ENCODE assay signal across 8 cellular contexts in genomic region chr2:174682578-174683391, GRCh38.
A peak's percentile ranks its signal among the peaks of the same experiment; 100 is the strongest.
DNase-seq lines count a peak whose midpoint lies in the region; ATAC-seq and TF ChIP-seq lines count a peak whose summit lies in the region.

No MANE protein-coding gene starts in this region.

- peak; percentile 12 for TF ChIP-seq POLR2A in GM19099 (IDR thresholded peaks at IDR 0.05; ENCODE audit: extremely low read depth, insufficient read length, low read depth)

- no peaks in the 10 kb centered on the region for H3K27me3 Mint-ChIP-seq in T-helper 1 cell treated with Interleukin-12 subunit alpha and Interleukin-12 subunit beta and Interleukin-4 antibody, amounts not matched to agents 30 μg/mL and 1 μg/mL, for 36 hours (ENCODE audit: low read depth)

- H3K9me3 Mint-ChIP-seq in T-helper 1 cell treated with Interleukin-12 subunit alpha and Interleukin-12 subunit beta and Interleukin-4 antibody, amounts not matched to agents 30 μg/mL and 1 μg/mL, for 36 hours = no peaks in the 10 kb centered on the region

- H3K4me1 ChIP-seq in hepatocyte (ENCODE audit: insufficient read depth) (peaks cover 23% of the 10 kb centered on the region), rectal smooth muscle tissue (ENCODE audit: control insufficient read depth, insufficient read depth, low read length) (peaks cover 13% of the 10 kb centered on the region)

- peak overlapping the region; percentile 90 for H3K4me3 Mint-ChIP-seq in T-helper 1 cell treated with Interleukin-12 subunit alpha and Interleukin-12 subunit beta and Interleukin-4 antibody, amounts not matched to agents 30 μg/mL and 1 μg/mL, for 36 hours

- TF ChIP-seq CTCF in BJ (IDR thresholded peaks at IDR 0.05; ENCODE audit: insufficient read depth, low read depth, low read length) (no peak), hepatocyte (IDR thresholded peaks at IDR 0.05; ENCODE audit: poor library complexity) (no peak)

- peak overlapping the region; percentile 97 for H3K27ac ChIP-seq in hepatocyte
- peak overlapping the region; percentile 85 for H3K27ac ChIP-seq in rectal smooth muscle tissue (ENCODE audit: low read depth, low read length)

- WGBS in hepatocyte (ENCODE audit: low lambda C conversion rate, missing lambda C conversion rate) = 0% methylated on average over 47 of the region's 97 CpGs

- H3K4me3 ChIP-seq in BJ (ENCODE audit: low read depth, low read length) (peak overlapping the region; percentile 92), hepatocyte (peak overlapping the region; percentile 99), rectal smooth muscle tissue (ENCODE audit: low read length) (peak overlapping the region; percentile 78)

- H3K27me3 ChIP-seq in BJ (ENCODE audit: control insufficient read depth, insufficient read depth, low read length) (no peaks in the 10 kb centered on the region), hepatocyte (peaks cover 11% of the 10 kb centered on the region), rectal smooth muscle tissue (ENCODE audit: control insufficient read depth, insufficient read depth, low read length) (no peaks in the 10 kb centered on the region)

- peak overlapping the region; percentile 92 for H3K27ac Mint-ChIP-seq in T-helper 1 cell treated with Interleukin-12 subunit alpha and Interleukin-12 subunit beta and Interleukin-4 antibody, amounts not matched to agents 30 μg/mL and 1 μg/mL, for 36 hours

- POLR2A ChIA-PET in BJ (lab: Charles Lee) = no interaction called here

- DNase-seq in BJ (ENCODE audit: low read depth) (no peak), anterior cingulate cortex (lab: John Stamatoyannopoulos, UW) (peak in 47 of 58 donors; percentile 16 to 78 (median 54)), hepatocyte (ENCODE audit: low spot score) (peak; percentile 84), NCI-H2107 (lab: John Stamatoyannopoulos, UW) (no peak)

- peaks cover 10% of the 10 kb centered on the region for H4K20me1 ChIP-seq in hepatocyte (ENCODE audit: insufficient read depth, poor library complexity, severe bottlenecking)

- H3K9me2 ChIP-seq in hepatocyte (replicated peaks; ENCODE audit: insufficient read depth) = no peaks in the 10 kb centered on the region

- peak overlapping the region; percentile 95 for H2AFZ ChIP-seq in hepatocyte

- H3K36me3 ChIP-seq in BJ (ENCODE audit: control insufficient read depth, insufficient read depth, low read length) (no peaks in the 10 kb centered on the region), hepatocyte (replicated peaks; ENCODE audit: insufficient read depth, low read depth) (no peaks in the 10 kb centered on the region), rectal smooth muscle tissue (ENCODE audit: control insufficient read depth, insufficient read depth, low read length) (no peaks in the 10 kb centered on the region)

- H3K4me2 ChIP-seq in hepatocyte = peak overlapping the region; percentile 86

- H3K79me2 ChIP-seq in hepatocyte = peaks cover 38% of the 10 kb centered on the region

- H3K4me1 Mint-ChIP-seq in T-helper 1 cell treated with Interleukin-12 subunit alpha and Interleukin-12 subunit beta and Interleukin-4 antibody, amounts not matched to agents 30 μg/mL and 1 μg/mL, for 36 hours (ENCODE audit: low read depth) = peaks cover 57% of the 10 kb centered on the region

- CTCF ChIA-PET in BJ (lab: Yijun Ruan, JAX) = interaction anchor here (0.6 to 7.6 kb wide), 7 partner anchors 14 to 220 kb away, joined by 3 to 94 read pairs (median 5); no protein-coding TSS in a partner anchor

- peak overlapping the region; percentile 71 for H3K9ac ChIP-seq in rectal smooth muscle tissue (ENCODE audit: low read length)

- H3K9me3 ChIP-seq in hepatocyte (ENCODE audit: low read depth) = no peaks in the 10 kb centered on the region

- H3K36me3 Mint-ChIP-seq in T-helper 1 cell treated with Interleukin-12 subunit alpha and Interleukin-12 subunit beta and Interleukin-4 antibody, amounts not matched to agents 30 μg/mL and 1 μg/mL, for 36 hours (ENCODE audit: low read depth) = peaks cover 13% of the 10 kb centered on the region

- ATAC-seq in HG03432 (IDR thresholded peaks at IDR 0.05; ENCODE audit: unreplicated experiment) = peak; percentile 76

Comparison
In these comparisons a context has a peak if more than half of its experiments do, and no peak if none do; other contexts are left out.
1. DNase-seq: peak in anterior cingulate cortex (47 of 58) and hepatocyte (single experiment); none in BJ (single experiment) and NCI-H2107 (single experiment).
2. Peak in every context shown above with its lines, with median percentiles within 50 percentile points of each other: H3K4me3 ChIP-seq.